8 cellular contexts compared by ENCODE assay signal in the genomic region with DNA sequence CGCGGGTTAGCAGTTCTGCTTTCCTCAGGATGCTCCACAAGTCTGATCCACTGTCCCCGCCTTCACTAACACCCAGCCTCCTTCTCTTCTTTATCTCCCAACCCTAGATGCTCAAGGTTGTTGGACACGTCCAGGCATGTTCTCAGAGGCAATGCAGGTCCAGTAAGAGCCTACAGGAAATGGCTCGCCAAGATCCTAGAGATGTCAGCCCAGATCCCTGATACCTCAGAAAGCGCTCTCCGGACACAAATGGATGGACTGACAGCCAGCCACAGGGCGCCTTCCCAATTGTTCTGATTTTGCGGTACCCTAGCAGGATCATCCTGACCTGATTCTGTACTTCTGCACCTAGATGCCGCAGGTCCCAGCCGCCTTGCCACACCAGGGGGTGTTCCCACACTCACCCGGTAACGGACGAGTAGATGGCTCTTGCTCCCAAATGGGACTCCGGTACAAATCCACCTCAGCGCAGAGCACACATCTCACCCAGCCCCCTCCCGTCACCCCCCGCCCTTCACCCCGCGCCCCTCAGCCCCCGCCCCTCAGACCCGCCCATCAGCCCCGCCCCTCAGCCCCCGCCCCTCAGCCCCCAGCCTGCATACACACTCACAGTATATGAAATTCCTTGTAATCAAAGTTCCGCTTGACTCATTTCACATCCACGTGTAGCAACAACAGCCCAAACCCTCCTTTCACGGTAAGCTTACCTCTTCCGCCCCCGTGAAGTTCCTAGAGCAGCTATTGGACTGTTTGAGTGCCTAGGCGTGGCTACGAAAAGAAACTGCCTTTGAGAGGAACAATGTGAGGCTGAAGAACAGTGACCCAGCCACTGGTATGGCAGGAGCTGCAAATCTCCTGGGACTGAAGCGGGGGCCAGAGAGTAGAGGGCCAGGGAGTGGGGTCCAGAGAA. TPM values are rescaled to one million over a fixed set of nuclear protein-coding genes. Genes with fewer than 3 reads are reported as not detected.
DNase-seq lines count a peak whose midpoint lies in the region; ATAC-seq and TF ChIP-seq lines count a peak whose summit lies in the region.

A gene with protein sequence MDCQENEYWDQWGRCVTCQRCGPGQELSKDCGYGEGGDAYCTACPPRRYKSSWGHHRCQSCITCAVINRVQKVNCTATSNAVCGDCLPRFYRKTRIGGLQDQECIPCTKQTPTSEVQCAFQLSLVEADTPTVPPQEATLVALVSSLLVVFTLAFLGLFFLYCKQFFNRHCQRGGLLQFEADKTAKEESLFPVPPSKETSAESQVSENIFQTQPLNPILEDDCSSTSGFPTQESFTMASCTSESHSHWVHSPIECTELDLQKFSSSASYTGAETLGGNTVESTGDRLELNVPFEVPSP (minus strand): TSS at position 488 of the 910 bp plus-strand sequence. CDS start 23,058 bp downstream, outside the sequence.

- H3K9me3 Mint-ChIP-seq in glutamatergic neuron (ENCODE audit: unreplicated experiment): peaks cover 4% of the 10 kb centered on the region
- peaks cover 19% of the 10 kb centered on the region for H3K9me3 Mint-ChIP-seq in progenitor cell of endocrine pancreas (ENCODE audit: low read depth)

- H3K9ac ChIP-seq in HUES48 (ENCODE audit: low read depth, low read length): peak within 1 kb of the TSS; percentile 52; the same call in 1 of the 2 replicates

- peaks cover 2% of the 10 kb centered on the region for H3K27me3 Mint-ChIP-seq in glutamatergic neuron (ENCODE audit: unreplicated experiment)
- no peaks in the 10 kb centered on the region for H3K27me3 Mint-ChIP-seq in progenitor cell of endocrine pancreas

- H3K27me3 ChIP-seq in HUES48 (ENCODE audit: control insufficient read depth, insufficient read depth, low read length): no peaks in the 10 kb centered on the region

- TF ChIP-seq CTCF in glutamatergic neuron (IDR thresholded peaks at IDR 0.05; ENCODE audit: partially characterized antibody, unreplicated experiment) (no peak), progenitor cell of endocrine pancreas (IDR thresholded peaks at IDR 0.05; ENCODE audit: unreplicated experiment) (no peak)

- H3K4me3 Mint-ChIP-seq in glutamatergic neuron (ENCODE audit: unreplicated experiment) (peak within 1 kb of the TSS; percentile 92), progenitor cell of endocrine pancreas (ENCODE audit: low read depth) (peak within 1 kb of the TSS; percentile 82)

- peak; percentile 96 for ATAC-seq in GM21515 (IDR thresholded peaks at IDR 0.05; ENCODE audit: unreplicated experiment)

- H3K27ac ChIP-seq in HUES48 (ENCODE audit: low read depth, low read length): peak within 1 kb of the TSS; percentile 76

- peaks cover 20% of the 10 kb centered on the region; the same call in 1 of the 2 replicates for H3K9me3 ChIP-seq in HUES48 (ENCODE audit: control insufficient read depth, insufficient read depth, low read length)

- no peaks in the 10 kb centered on the region for H3K36me3 ChIP-seq in HUES48 (ENCODE audit: control insufficient read depth, insufficient read depth, low read length)

- DNase-seq in GDM1 (lab: John Stamatoyannopoulos, UW) (peak; percentile 77), glutamatergic neuron (peak; percentile 22), progenitor cell of endocrine pancreas (ENCODE audit: low spot score, unreplicated experiment) (no peak), SKM-1 treated with dmso at 0.1 percent for 144 hours (lab: John Stamatoyannopoulos, UW; ENCODE audit: unreplicated experiment) (no peak), NCI-H187 (lab: John Stamatoyannopoulos, UW) (no peak)
- peak; percentile 29 for DNase-seq in activated naive CD4-positive, alpha-beta T cell treated with Interleukin-2 at 50 U/mL for 16 hours

- peak within 1 kb of the TSS; percentile 81 for H3K4me3 ChIP-seq in HUES48 (ENCODE audit: low read depth, low read length)

- H3K27ac Mint-ChIP-seq in glutamatergic neuron (ENCODE audit: unreplicated experiment) (peak within 1 kb of the TSS; percentile 55), progenitor cell of endocrine pancreas (peak within 1 kb of the TSS; percentile 91)

- H3K4me1 ChIP-seq in HUES48 (ENCODE audit: control insufficient read depth, insufficient read depth, low read length): peaks cover 8% of the 10 kb centered on the region; the same call in 1 of the 2 replicates

- H3K36me3 Mint-ChIP-seq in glutamatergic neuron (ENCODE audit: unreplicated experiment) (no peaks in the 10 kb centered on the region), progenitor cell of endocrine pancreas (ENCODE audit: insufficient read depth) (no peaks in the 10 kb centered on the region)

- H3K4me1 Mint-ChIP-seq in glutamatergic neuron (ENCODE audit: low read depth, unreplicated experiment) (no peaks in the 10 kb centered on the region), progenitor cell of endocrine pancreas (ENCODE audit: low read depth) (peaks cover 13% of the 10 kb centered on the region)

RNA-seq across cellular contexts. Expression of the gene that starts here (rescaled TPM):
- 6.3 TPM for total RNA-seq in glutamatergic neuron (ENCODE audit: unreplicated experiment)
- total RNA-seq in progenitor cell of endocrine pancreas: 4.2 and 6.6 TPM in 2 replicates

Comparison
In these comparisons a context has a peak if more than half of its experiments do, and no peak if none do; other contexts are left out.
1. DNase-seq: peak in GDM1 (single experiment), activated naive CD4-positive, alpha-beta T cell treated with Interleukin-2 at 50 U/mL for 16 hours (single experiment) and glutamatergic neuron (single experiment); none in progenitor cell of endocrine pancreas (single experiment), SKM-1 treated with dmso at 0.1 percent for 144 hours (single experiment) and NCI-H187 (0 of 2).